Comparison of ENCODE assay signal across 1 cellular context in the genomic region with DNA sequence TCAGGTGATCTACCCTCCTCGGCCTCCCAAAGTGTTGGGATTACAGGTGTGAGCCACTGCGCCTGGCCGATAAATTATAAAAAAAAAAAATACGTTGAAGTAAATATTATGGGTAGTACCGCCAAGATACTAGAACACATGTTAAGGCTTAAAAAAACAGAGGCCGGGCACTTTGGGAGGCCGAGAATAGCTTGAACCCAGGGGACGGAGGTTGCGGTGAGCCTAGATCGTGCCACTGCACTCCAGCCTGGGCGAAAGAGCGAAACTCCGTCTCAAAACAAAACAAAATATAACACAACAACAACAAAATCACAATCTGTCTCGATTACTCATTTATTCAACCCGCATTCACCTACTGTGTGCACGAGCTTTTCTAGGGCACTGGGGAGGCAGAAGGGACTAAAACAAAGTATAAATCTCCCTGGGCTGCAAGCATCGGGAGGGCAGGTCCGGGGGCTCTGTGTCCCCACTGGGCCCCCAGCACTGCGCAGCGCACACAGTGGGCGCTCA.
TF ChIP-seq lines count a peak whose summit lies in the region.

No MANE protein-coding gene starts in this region.

TF ChIP-seq in endothelial cell of umbilical vein, 7 proteins besides CTCF, POLR2A, EP300 and RAD21:
- TF ChIP-seq POLR2AphosphoS5 (IDR thresholded peaks at IDR 0.05; ENCODE audit: insufficient read depth, low read depth, low read length) (no peak), FOS (IDR thresholded peaks at IDR 0.05; ENCODE audit: borderline replicate concordance, insufficient read depth, low read length) (no peak), GATA2 (IDR thresholded peaks at IDR 0.05; ENCODE audit: insufficient read depth, insufficient read length, low read depth, low read length) (no peak), MYC (IDR thresholded peaks at IDR 0.05; ENCODE audit: low read depth, low read length) (no peak), EZH2 (IDR thresholded peaks at IDR 0.05; ENCODE audit: borderline replicate concordance, low read depth, low read length, severe bottlenecking) (no peak), JUN (IDR thresholded peaks at IDR 0.05; ENCODE audit: borderline replicate concordance, insufficient read depth, insufficient read length, low read depth) (no peak)
- TF ChIP-seq, protein P1, sequence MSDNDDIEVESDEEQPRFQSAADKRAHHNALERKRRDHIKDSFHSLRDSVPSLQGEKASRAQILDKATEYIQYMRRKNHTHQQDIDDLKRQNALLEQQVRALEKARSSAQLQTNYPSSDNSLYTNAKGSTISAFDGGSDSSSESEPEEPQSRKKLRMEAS (IDR thresholded peaks at IDR 0.05; ENCODE audit: insufficient read depth, insufficient read length) = no peak
